ENCODE assay signal across 20 cellular contexts in genomic region chr3:129491794-129492193, GRCh38. TPM values are rescaled to one million over a fixed set of nuclear protein-coding genes. Genes with fewer than 3 reads are reported as not detected.
"Had no signal": no experiment of that assay in that cellular context is flagged by ENCODE, and none has a peak within 500 bp of the region (broad histone marks: within the 10 kb centered on the region; RNA-seq: fewer than 3 reads in every experiment).

No MANE protein-coding gene starts in this region.

- DNase-seq: activated CD4-positive, alpha-beta T cell treated with anti-CD3 and anti-CD28 coated beads, Interleukin-2, amount 10 ng/mL, durations not matched to agents 7 days and 5 days; activated naive CD4-positive, alpha-beta T cell treated with anti-CD3 and anti-CD28 coated beads for 36 hours; activated T-cell treated with anti-CD3 and anti-CD28 coated beads for 4 hours; caudate nucleus; glutamatergic neuron; immature natural killer cell; sigmoid colon; stimulated activated CD4-positive, alpha-beta T cell treated with anti-CD3 and anti-CD28 coated beads, Interleukin-2, amount 100 ng/mL, for 48 hours; stomach; T-cell had no signal

- ATAC-seq: activated T-helper 17 cell treated with anti-CD3 and anti-CD28 coated beads, Interleukin-2, amount 50 U/mL, for 72 hours; natural killer cell treated with Interleukin-12 subunit alpha and Interleukin-12 subunit beta and Interleukin-15 and Interleukin-18, amount 100 ng/mL, for 72 hours; T-cell had no signal

- H3K4me3 ChIP-seq: sigmoid colon, stomach, thoracic aorta had no signal

- H3K9me3 ChIP-seq: sigmoid colon, stomach, thoracic aorta had no signal

- H3K27ac ChIP-seq: VCaP had no signal

- H3K4me1 Mint-ChIP-seq: activated CD4-positive, alpha-beta T cell treated with anti-CD3 and anti-CD28 coated beads, Interleukin-2, amount 10 ng/mL, durations not matched to agents 7 days and 5 days; activated T-helper 17 cell treated with anti-CD3 and anti-CD28 coated beads, Interleukin-2, amount 50 U/mL, for 72 hours had no signal

- H3K27me3 ChIP-seq: sigmoid colon, stomach had no signal

- H3K4me3 Mint-ChIP-seq: activated CD4-positive, alpha-beta T cell treated with anti-CD3 and anti-CD28 coated beads, Interleukin-2, amount 10 ng/mL, durations not matched to agents 7 days and 5 days; activated naive CD4-positive, alpha-beta T cell treated with anti-CD3 and anti-CD28 coated beads for 36 hours; activated T-helper 17 cell treated with anti-CD3 and anti-CD28 coated beads, Interleukin-2, amount 50 U/mL, for 72 hours; immature natural killer cell; natural killer cell treated with Interleukin-12 subunit alpha and Interleukin-12 subunit beta and Interleukin-15 and Interleukin-18, amount 100 ng/mL, for 72 hours; T-cell had no signal

- H3K36me3 Mint-ChIP-seq: natural killer cell treated with Interleukin-12 subunit alpha and Interleukin-12 subunit beta and Interleukin-15 and Interleukin-18, amount 100 ng/mL, for 72 hours had no signal

- H3K27ac Mint-ChIP-seq: activated CD4-positive, alpha-beta T cell treated with anti-CD3 and anti-CD28 coated beads, Interleukin-2, amount 10 ng/mL, durations not matched to agents 7 days and 5 days; activated naive CD4-positive, alpha-beta T cell treated with anti-CD3 and anti-CD28 coated beads for 36 hours; activated T-helper 17 cell treated with anti-CD3 and anti-CD28 coated beads, Interleukin-2, amount 50 U/mL, for 72 hours; T-cell had no signal

- H3K9me3 Mint-ChIP-seq: activated CD4-positive, alpha-beta T cell treated with anti-CD3 and anti-CD28 coated beads, Interleukin-2, amount 10 ng/mL, durations not matched to agents 7 days and 5 days; activated naive CD4-positive, alpha-beta T cell treated with anti-CD3 and anti-CD28 coated beads for 36 hours; activated T-helper 17 cell treated with anti-CD3 and anti-CD28 coated beads, Interleukin-2, amount 50 U/mL, for 72 hours; immature natural killer cell; natural killer cell treated with Interleukin-12 subunit alpha and Interleukin-12 subunit beta and Interleukin-15 and Interleukin-18, amount 100 ng/mL, for 72 hours; T-cell had no signal

- H3K27me3 Mint-ChIP-seq: activated CD4-positive, alpha-beta T cell treated with anti-CD3 and anti-CD28 coated beads, Interleukin-2, amount 10 ng/mL, durations not matched to agents 7 days and 5 days; activated T-helper 17 cell treated with anti-CD3 and anti-CD28 coated beads, Interleukin-2, amount 50 U/mL, for 72 hours; natural killer cell treated with Interleukin-12 subunit alpha and Interleukin-12 subunit beta and Interleukin-15 and Interleukin-18, amount 100 ng/mL, for 72 hours; T-cell had no signal

RNA-seq across cellular contexts. Expression of gene RHO, which starts 36.6 kb away (rescaled TPM):
- total RNA-seq: activated CD4-positive, alpha-beta T cell treated with anti-CD3 and anti-CD28 coated beads, Interleukin-2, amount 10 ng/mL, durations not matched to agents 7 days and 5 days; activated CD8-positive, alpha-beta memory T cell treated with anti-CD3 and anti-CD28 coated beads for 36 hours; activated naive CD4-positive, alpha-beta T cell treated with anti-CD3 and anti-CD28 coated beads for 36 hours; activated T-helper 17 cell treated with anti-CD3 and anti-CD28 coated beads, Interleukin-2, amount 50 U/mL, for 72 hours; lung microvascular endothelial cell; natural killer cell treated with Interleukin-12 subunit alpha and Interleukin-12 subunit beta and Interleukin-15 and Interleukin-18, amount 100 ng/mL, for 72 hours; osteocyte; sigmoid colon; stomach; thoracic aorta; urinary bladder had no signal
- polyA plus RNA-seq: adipose tissue, esophagus, immature natural killer cell, sigmoid colon, stomach, urinary bladder had no signal

RNA-seq across cellular contexts. Expression of gene H1-8, which starts 51.2 kb away (rescaled TPM):
- total RNA-seq: activated CD4-positive, alpha-beta T cell treated with anti-CD3 and anti-CD28 coated beads, Interleukin-2, amount 10 ng/mL, durations not matched to agents 7 days and 5 days; activated CD8-positive, alpha-beta memory T cell treated with anti-CD3 and anti-CD28 coated beads for 36 hours; activated naive CD4-positive, alpha-beta T cell treated with anti-CD3 and anti-CD28 coated beads for 36 hours; activated T-helper 17 cell treated with anti-CD3 and anti-CD28 coated beads, Interleukin-2, amount 50 U/mL, for 72 hours; lung microvascular endothelial cell; natural killer cell treated with Interleukin-12 subunit alpha and Interleukin-12 subunit beta and Interleukin-15 and Interleukin-18, amount 100 ng/mL, for 72 hours; osteocyte; sigmoid colon; stomach; T-cell; thoracic aorta; urinary bladder had no signal
- polyA plus RNA-seq: adipose tissue, esophagus, immature natural killer cell, sigmoid colon, stomach, urinary bladder had no signal
